In the genomic region with DNA sequence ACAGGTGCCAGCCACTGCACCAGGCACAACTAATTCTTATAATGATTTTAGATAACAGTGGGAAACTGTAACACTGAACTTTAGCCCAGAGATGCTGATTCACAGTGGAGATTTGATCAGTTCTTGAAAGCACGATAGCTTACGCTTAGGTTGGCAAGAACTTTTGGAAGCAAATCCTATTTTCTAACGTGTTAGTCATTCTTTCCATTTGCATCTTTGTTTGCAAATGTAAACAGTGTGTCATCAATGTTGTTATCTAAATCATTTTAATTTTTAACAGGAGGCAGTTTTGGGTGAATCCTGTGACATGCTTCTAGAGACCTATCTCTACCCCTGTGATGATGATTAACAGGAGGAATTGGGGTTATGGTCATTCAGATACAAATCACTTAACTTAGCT, we compare ENCODE assay signal across 25 cellular contexts. TPM values are rescaled to one million over a fixed set of nuclear protein-coding genes. Genes with fewer than 3 reads are reported as not detected.
DNase-seq lines count a peak whose midpoint lies in the region; ATAC-seq lines count a peak whose summit lies in the region.
"Had no signal": no experiment of that assay in that cellular context is flagged by ENCODE, and none has a peak within 500 bp of the region (broad histone marks: within the 10 kb centered on the region; RNA-seq: fewer than 3 reads in every experiment).

No MANE protein-coding gene starts in this region.

- no peak overlapping the region for H2AFZ ChIP-seq in mesenchymal stem cell (ENCODE audit: low read depth, low read length)

- peaks cover 0 to 7% of the 10 kb centered on the region in 2 experiments for H3K27me3 ChIP-seq in mesenchymal stem cell (ENCODE audit: control insufficient read depth in 1 of 2, insufficient read depth in 1 of 2, low read length in 2 of 2)
- no peaks in the 10 kb centered on the region for H3K27me3 ChIP-seq in aorta (ENCODE audit: control insufficient read depth in 1 of 2, insufficient read depth in 2 of 2, low read length in 1 of 2)
- H3K27me3 ChIP-seq: stomach had no signal

- H3K4me3 ChIP-seq in mesenchymal stem cell (ENCODE audit: insufficient read depth in 1 of 2, low read depth in 1 of 2, low read length in 2 of 2) (no peak overlapping the region), aorta (ENCODE audit: low read length in 2 of 2) (no peak overlapping the region)
- H3K4me3 ChIP-seq: stomach had no signal

- H3K27ac ChIP-seq in mesenchymal stem cell (ENCODE audit: low read length, poor library complexity, severe bottlenecking) (no peak overlapping the region), aorta (ENCODE audit: low read depth in 1 of 2, low read length in 2 of 2) (no peak overlapping the region)
- H3K27ac ChIP-seq: C4-2B, stomach had no signal

- no peak for ATAC-seq in aorta (ENCODE audit: low FRiP score)
- ATAC-seq: activated CD8-positive, alpha-beta T cell treated with anti-CD3 and anti-CD28 coated beads for 36 hours; naive thymus-derived CD4-positive, alpha-beta T cell; right cardiac atrium had no signal

- peak overlapping the region; percentile 64 for H3K9ac ChIP-seq in mesenchymal stem cell (ENCODE audit: low read length)

- no peak overlapping the region for H4K8ac ChIP-seq in mesenchymal stem cell (ENCODE audit: low read length)

- no peak overlapping the region for H2BK12ac ChIP-seq in mesenchymal stem cell (ENCODE audit: low read length in 2 of 2)

- H3K79me1 ChIP-seq in mesenchymal stem cell (replicated peaks; ENCODE audit: low read length, poor library complexity, severe bottlenecking): no peaks in the 10 kb centered on the region

- H2BK15ac ChIP-seq in mesenchymal stem cell (ENCODE audit: low read depth, poor library complexity, severe bottlenecking): no peak overlapping the region

- 66% methylated on average over 2 of the region's 3 CpGs for WGBS in mesenchymal stem cell
- WGBS in aorta, 2 donors: 26 to 40% methylated on average over 3 of the region's 3 CpGs

- no peaks in the 10 kb centered on the region for H3K9me3 ChIP-seq in mesenchymal stem cell (ENCODE audit: control insufficient read depth, low read length)
- H3K9me3 ChIP-seq in aorta (ENCODE audit: control insufficient read depth, low read length): no peaks in the 10 kb centered on the region
- H3K9me3 ChIP-seq: stomach had no signal

- DNase-seq in AG08396 (ENCODE audit: low spot score): peak; percentile 47
- peak; percentile 10 for DNase-seq in LHCN-M2 (ENCODE audit: low read depth)
- DNase-seq in dedifferentiated amniotic fluid mesenchymal stem cell (ENCODE audit: extremely low spot score): peak; percentile 28
- peak; percentile 72 for DNase-seq in mesenchymal stem cell
- no peak for DNase-seq in aorta
- DNase-seq in NOMO-1 (lab: John Stamatoyannopoulos, UW; ENCODE audit: unreplicated experiment in 2 of 2): no peak
- DNase-seq in retina: no peak
- DNase-seq in KBM-7: no peak
- DNase-seq: activated CD8-positive, alpha-beta T cell treated with anti-CD3 and anti-CD28 coated beads for 36 hours; activated gamma-delta T cell treated with Interleukin-2 at 50 U/mL for 16 hours; anterior cingulate cortex; Kasumi-1; kidney; mammary epithelial cell; naive thymus-derived CD4-positive, alpha-beta T cell; NCI-H1105; NCI-H2029; NCI-H345; NCI-H774; occipital lobe; OCI-M1; right cardiac atrium; SHP77; stomach had no signal

- H3K4me1 ChIP-seq in mesenchymal stem cell (ENCODE audit: control insufficient read depth, insufficient read depth, low read depth, low read length): no peaks in the 10 kb centered on the region
- no peaks in the 10 kb centered on the region for H3K4me1 ChIP-seq in aorta (ENCODE audit: control insufficient read depth in 1 of 2, insufficient read depth in 2 of 2, low read length in 2 of 2)
- H3K4me1 ChIP-seq: stomach had no signal

- H3K14ac ChIP-seq in mesenchymal stem cell (ENCODE audit: low read length in 2 of 2): no peak overlapping the region

- intact Hi-C loops in aorta (cut with DNase I): no loop called here

- H2BK5ac ChIP-seq in mesenchymal stem cell (ENCODE audit: low read depth, low read length, poor library complexity, severe bottlenecking): no peak overlapping the region

- no peak overlapping the region for H3K23ac ChIP-seq in mesenchymal stem cell (ENCODE audit: low read length in 2 of 2)

- H4K91ac ChIP-seq in mesenchymal stem cell (ENCODE audit: low read length): no peak overlapping the region

- no peak overlapping the region for H3K18ac ChIP-seq in mesenchymal stem cell (ENCODE audit: low read depth in 1 of 2, low read length in 2 of 2)

- in situ Hi-C loops in KBM-7 (cut with MboI; ENCODE audit: low pct_unique_long_range_greater_than_20kb, low sequenced_read_pairs): no loop called here

- no peak overlapping the region for H2BK120ac ChIP-seq in mesenchymal stem cell (ENCODE audit: low read depth, low read length)

- no peak overlapping the region for H2AK5ac ChIP-seq in mesenchymal stem cell (ENCODE audit: low read length, severe bottlenecking)

- H3K36me3 ChIP-seq in mesenchymal stem cell (ENCODE audit: control insufficient read depth in 1 of 2, insufficient read depth in 2 of 2, low read depth in 1 of 2, low read length in 2 of 2) (no peaks in the 10 kb centered on the region), aorta (ENCODE audit: control insufficient read depth in 1 of 2, insufficient read depth in 2 of 2, low read length in 1 of 2) (no peaks in the 10 kb centered on the region)
- H3K36me3 ChIP-seq: stomach had no signal

- no peak overlapping the region for H3K4ac ChIP-seq in mesenchymal stem cell (ENCODE audit: low read depth in 1 of 2, low read length in 2 of 2)

- H3K4me2 ChIP-seq in mesenchymal stem cell (ENCODE audit: low read length, poor library complexity, severe bottlenecking): no peak overlapping the region

RNA-seq across cellular contexts. Expression of gene GNA13, which starts 35.7 kb away (rescaled TPM):
- total RNA-seq in LHCN-M2 (2014; rRNA removed): 46.6 and 53.2 TPM in 2 replicates
- 13.1 TPM for polyA plus RNA-seq in LHCN-M2 (2012)
- polyA plus RNA-seq in mesenchymal stem cell (2013, experiment 1 of 2): 45.4 TPM
- 47.9 TPM for polyA plus RNA-seq in mesenchymal stem cell (2013, experiment 2 of 2)
- 10 to 100 TPM; 42.2 to 45.5 TPM for total RNA-seq in aorta
- polyA plus RNA-seq in aorta: 10 to 100 TPM; 13.6 to 26.5 TPM

RNA-seq across cellular contexts. Expression of gene RGS9, which starts 44.9 kb away (rescaled TPM):
- total RNA-seq in LHCN-M2 (2014; rRNA removed): 0.32 and 0.57 TPM in 2 replicates
- polyA plus RNA-seq in LHCN-M2 (2012): 1.9 TPM
- 8.0 TPM for polyA plus RNA-seq in mesenchymal stem cell (2013, experiment 1 of 2)
- polyA plus RNA-seq in mesenchymal stem cell (2013, experiment 2 of 2): 8.1 TPM
- 1 to 10 TPM; 3.0 to 7.1 TPM for total RNA-seq in aorta
- polyA plus RNA-seq in aorta: 1 to 10 TPM in 1 of 2 donors, under 1 TPM in 1; 0.75 to 1.5 TPM
- polyA plus RNA-seq: naive thymus-derived CD4-positive, alpha-beta T cell had no signal

Comparison
In these comparisons a context has a peak if more than half of its experiments do, and no peak if none do; other contexts are left out.
1. DNase-seq: peak in AG08396 (single experiment), LHCN-M2 (single experiment), dedifferentiated amniotic fluid mesenchymal stem cell (single experiment) and mesenchymal stem cell (single experiment); none in aorta (0 of 2), NOMO-1 (0 of 2), retina (single experiment) and KBM-7 (single experiment).